ENCODE assay signal across 8 cellular contexts in genomic region chr10:21528452-21529235, GRCh38. TPM values are rescaled to one million over a fixed set of nuclear protein-coding genes. Genes with fewer than 3 reads are reported as not detected.
DNase-seq lines count a peak whose midpoint lies in the region; ATAC-seq lines count a peak whose summit lies in the region.

No MANE protein-coding gene starts in this region.

- H3K4me3 ChIP-seq in skeletal muscle tissue (ENCODE audit: low read length in 3 of 3): peak overlapping the region; percentile 71 to 80 (median 79)

- DNase-seq in DMS79 treated with DMSO at 0.1 percent for 48 hours (lab: John Stamatoyannopoulos, UW) (peak; percentile 46), DMS79 (lab: John Stamatoyannopoulos, UW) (no peak), SHP77 treated with DMSO at 0.1 percent for 48 hours (lab: John Stamatoyannopoulos, UW) (peak; percentile 73), foreskin melanocyte (peak; percentile 32), NCI-H1436 (lab: John Stamatoyannopoulos, UW) (no peak), GM03348 (ENCODE audit: low spot score) (no peak)

- no peaks in the 10 kb centered on the region for H3K27me3 ChIP-seq in skeletal muscle tissue (ENCODE audit: control insufficient read depth in 3 of 3, insufficient read depth in 3 of 3, low read length in 3 of 3)

- no peaks in the 10 kb centered on the region for H3K36me3 ChIP-seq in skeletal muscle tissue (ENCODE audit: control insufficient read depth in 3 of 3, insufficient read depth in 3 of 3, low read length in 3 of 3)

- no peak for ATAC-seq in GM18511 (IDR thresholded peaks at IDR 0.05; ENCODE audit: unreplicated experiment)

- H3K9me3 ChIP-seq in skeletal muscle tissue (ENCODE audit: control insufficient read depth in 3 of 3, low read length in 3 of 3): no peaks in the 10 kb centered on the region

- H3K9ac ChIP-seq in skeletal muscle tissue (ENCODE audit: low read depth in 1 of 3, low read length in 3 of 3): peak overlapping the region; percentile 82 to 90 (median 90)

- peaks cover 4 to 15% (median 14%) of the 10 kb centered on the region in 3 donors for H3K4me1 ChIP-seq in skeletal muscle tissue (ENCODE audit: control insufficient read depth in 3 of 3, insufficient read depth in 3 of 3, low read length in 3 of 3)

- H3K27ac ChIP-seq in skeletal muscle tissue (ENCODE audit: low read depth, low read length): peak overlapping the region; percentile 98

RNA-seq across cellular contexts. Expression of gene SKIDA1, which starts 3.2 kb away (rescaled TPM):
- 2.1 TPM for total RNA-seq in skeletal muscle tissue

RNA-seq across cellular contexts. Expression of gene MLLT10, which starts 5.4 kb away (rescaled TPM):
- total RNA-seq in skeletal muscle tissue: 43.3 TPM

Comparison
In these comparisons a context has a peak if more than half of its experiments do, and no peak if none do; other contexts are left out.
1. DNase-seq: peak in DMS79 treated with DMSO at 0.1 percent for 48 hours (single experiment), SHP77 treated with DMSO at 0.1 percent for 48 hours (single experiment) and foreskin melanocyte (single experiment); none in DMS79 (single experiment), NCI-H1436 (single experiment) and GM03348 (single experiment).